ENCODE assay signal across 9 cellular contexts in the genomic region with DNA sequence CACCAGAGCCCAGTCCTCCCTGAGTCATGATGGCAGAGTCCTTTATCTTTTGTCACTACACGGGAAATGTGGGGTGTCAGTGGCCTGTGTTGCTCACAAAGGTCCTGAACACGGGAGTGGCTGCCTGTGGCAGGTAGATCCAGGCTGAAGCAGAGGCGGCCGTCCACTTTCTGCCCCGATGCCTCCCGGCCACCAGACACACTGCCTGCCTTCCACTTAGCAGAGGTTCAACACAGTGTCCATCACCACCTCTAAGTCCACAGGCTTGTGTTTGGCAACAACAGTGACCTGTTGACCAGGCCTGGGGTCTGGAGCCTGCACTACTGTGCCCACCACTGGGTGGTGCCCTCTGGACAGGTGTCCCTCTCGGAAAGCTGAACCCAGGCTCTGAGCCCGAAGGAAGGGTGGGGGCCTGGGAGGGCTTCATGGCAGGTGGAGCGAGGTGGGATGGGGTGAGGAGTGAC. TPM values are rescaled to one million over a fixed set of nuclear protein-coding genes. Genes with fewer than 3 reads are reported as not detected.
A peak's percentile ranks its signal among the peaks of the same experiment; 100 is the strongest.
DNase-seq lines count a peak whose midpoint lies in the region; ATAC-seq, FAIRE-seq and TF ChIP-seq lines count a peak whose summit lies in the region.
"Had no signal": no experiment of that assay in that cellular context is flagged by ENCODE, and none has a peak within 500 bp of the region (broad histone marks: within the 10 kb centered on the region; RNA-seq: fewer than 3 reads in every experiment).

No MANE protein-coding gene starts in this region.

- H2AFZ ChIP-seq in GM23338 = no peak overlapping the region
- H2AFZ ChIP-seq in astrocyte (ENCODE audit: low read depth, low read length) = no peak overlapping the region

- H3K9ac ChIP-seq in astrocyte (ENCODE audit: low read length) = no peak overlapping the region

- no peaks in the 10 kb centered on the region for H3F3A ChIP-seq in GM23338 (replicated peaks; ENCODE audit: low read depth)

- H3K27ac Mint-ChIP-seq in GM23338 (no peak overlapping the region), astrocyte (ENCODE audit: unreplicated experiment) (peak overlapping the region; percentile 34)
- no peak overlapping the region for H3K27ac Mint-ChIP-seq in stimulated activated naive B cell treated with anti-CD40 and anti-IgM and Interleukin-4, amounts not matched to agents 10 μg/mL and 1 μg/mL and 100 μg/mL, for 72 hours

- H3K36me3 ChIP-seq in GM23338 (ENCODE audit: insufficient read depth) (no peaks in the 10 kb centered on the region), astrocyte (ENCODE audit: insufficient read depth, low read length) (no peaks in the 10 kb centered on the region), kidney epithelial cell (ENCODE audit: control insufficient read depth, insufficient read depth, low read length) (no peaks in the 10 kb centered on the region)

- peak; percentile 82 for ATAC-seq in GM23338
- ATAC-seq in stimulated activated naive B cell treated with anti-CD40 and anti-IgM and Interleukin-4, amounts not matched to agents 10 μg/mL and 1 μg/mL and 100 μg/mL, for 72 hours (replicated peaks) = no peak

- H3K9me3 ChIP-seq in astrocyte (ENCODE audit: insufficient read depth, low read depth, low read length) = no peaks in the 10 kb centered on the region

- intact Hi-C loops in posterior vena cava (cut with DNase I) = no loop called here

- no peaks in the 10 kb centered on the region for H3K9me2 ChIP-seq in GM23338 (ENCODE audit: insufficient read depth)

- peak; percentile 61 to 86 for TF ChIP-seq CTCF in GM23338 (conservative IDR thresholded peaks at IDR 0.05; ENCODE audit: low read depth in 2 of 2)
- no peak for TF ChIP-seq CTCF in astrocyte (IDR thresholded peaks at IDR 0.05; ENCODE audit: insufficient read depth, low read depth, low read length)
- peak; percentile 46 for TF ChIP-seq CTCF in kidney epithelial cell (IDR thresholded peaks at IDR 0.05; ENCODE audit: insufficient read depth, low read length, poor library complexity, severe bottlenecking)

- H3K36me3 Mint-ChIP-seq in GM23338 (ENCODE audit: low read depth) (no peaks in the 10 kb centered on the region), astrocyte (ENCODE audit: low read depth, unreplicated experiment) (peaks cover 6% of the 10 kb centered on the region)
- H3K36me3 Mint-ChIP-seq in stimulated activated naive B cell treated with anti-CD40 and anti-IgM and Interleukin-4, amounts not matched to agents 10 μg/mL and 1 μg/mL and 100 μg/mL, for 72 hours = peaks cover 0 to 5% of the 10 kb centered on the region in 2 donors

- FAIRE-seq in astrocyte (lab: Jason Lieb, UNC) (no peak), GM12891 (lab: Jason Lieb, UNC) (no peak)

- H3K79me2 ChIP-seq in GM23338 (replicated peaks; ENCODE audit: insufficient read depth) (no peaks in the 10 kb centered on the region), astrocyte (ENCODE audit: insufficient read depth, low read length) (no peaks in the 10 kb centered on the region)

- H3K4me1 ChIP-seq in GM23338 (ENCODE audit: insufficient read depth) = no peaks in the 10 kb centered on the region
- H3K4me1 ChIP-seq in astrocyte (ENCODE audit: insufficient read depth, low read length) = peaks cover 24% of the 10 kb centered on the region

- peak; percentile 1 for DNase-seq in AG08396 (ENCODE audit: low spot score)
- DNase-seq in GM23338 (ENCODE audit: low spot score) = peak; percentile 76
- DNase-seq in astrocyte (ENCODE audit: low read depth) = no peak
- no peak for DNase-seq in kidney epithelial cell (ENCODE audit: low read depth)
- no peak for DNase-seq in GM12891 (ENCODE audit: insufficient read length, low spot score)
- no peak for DNase-seq in NOMO-1 treated with DMSO at 0.1 percent for 48 hours (lab: John Stamatoyannopoulos, UW; ENCODE audit: unreplicated experiment)
- DNase-seq in posterior vena cava (ENCODE audit: low spot score) = no peak
- no peak for DNase-seq in stimulated activated naive B cell treated with anti-CD40 and anti-IgM and Interleukin-4, amounts not matched to agents 10 μg/mL and 1 μg/mL and 100 μg/mL, for 72 hours
- DNase-seq: NCI-H446 had no signal

- H3K9me3 Mint-ChIP-seq in GM23338 (no peaks in the 10 kb centered on the region), astrocyte (ENCODE audit: unreplicated experiment) (no peaks in the 10 kb centered on the region)
- no peaks in the 10 kb centered on the region for H3K9me3 Mint-ChIP-seq in stimulated activated naive B cell treated with anti-CD40 and anti-IgM and Interleukin-4, amounts not matched to agents 10 μg/mL and 1 μg/mL and 100 μg/mL, for 72 hours

- H3K27me3 Mint-ChIP-seq in GM23338 (ENCODE audit: insufficient read depth, low read depth, poor library complexity) = peaks cover 20% of the 10 kb centered on the region
- H3K27me3 Mint-ChIP-seq in astrocyte (ENCODE audit: low read depth, unreplicated experiment) = peaks cover 21% of the 10 kb centered on the region
- H3K27me3 Mint-ChIP-seq in stimulated activated naive B cell treated with anti-CD40 and anti-IgM and Interleukin-4, amounts not matched to agents 10 μg/mL and 1 μg/mL and 100 μg/mL, for 72 hours = peaks cover 6 to 12% of the 10 kb centered on the region in 2 donors

- H3K4me3 Mint-ChIP-seq in GM23338 (no peak overlapping the region), astrocyte (ENCODE audit: unreplicated experiment) (no peak overlapping the region)
- no peak overlapping the region for H3K4me3 Mint-ChIP-seq in stimulated activated naive B cell treated with anti-CD40 and anti-IgM and Interleukin-4, amounts not matched to agents 10 μg/mL and 1 μg/mL and 100 μg/mL, for 72 hours

- H3K4me3 ChIP-seq in GM23338 (no peak overlapping the region), astrocyte (ENCODE audit: insufficient read depth, low read depth, low read length) (no peak overlapping the region), kidney epithelial cell (ENCODE audit: low read depth, low read length) (no peak overlapping the region)

- H4K20me1 ChIP-seq in GM23338 (replicated peaks; ENCODE audit: insufficient read depth) (no peaks in the 10 kb centered on the region; the same call in 1 of the 2 replicates), astrocyte (ENCODE audit: insufficient read depth, low read length) (no peaks in the 10 kb centered on the region)

- no peak for TF ChIP-seq POLR2A in GM12891 (IDR thresholded peaks at IDR 0.05; ENCODE audit: low read depth, low read length)

- H3K4me2 ChIP-seq in GM23338 (no peak overlapping the region), astrocyte (ENCODE audit: low read length) (no peak overlapping the region)

- H3K4me1 Mint-ChIP-seq in GM23338 (no peaks in the 10 kb centered on the region; the same call in 2 of the 3 replicates), astrocyte (ENCODE audit: low read depth, unreplicated experiment) (peaks cover 15% of the 10 kb centered on the region)
- peaks cover 21 to 22% of the 10 kb centered on the region in 2 donors for H3K4me1 Mint-ChIP-seq in stimulated activated naive B cell treated with anti-CD40 and anti-IgM and Interleukin-4, amounts not matched to agents 10 μg/mL and 1 μg/mL and 100 μg/mL, for 72 hours

- H3K27me3 ChIP-seq in GM23338 (ENCODE audit: insufficient read depth) (no peaks in the 10 kb centered on the region), astrocyte (ENCODE audit: insufficient read depth, low read length) (no peaks in the 10 kb centered on the region), kidney epithelial cell (ENCODE audit: control insufficient read depth, insufficient read depth, low read length) (no peaks in the 10 kb centered on the region)

- no peak overlapping the region for H3K27ac ChIP-seq in GM23338 (ENCODE audit: low read depth)
- H3K27ac ChIP-seq in astrocyte (ENCODE audit: low read depth, low read length) = no peak overlapping the region

TF ChIP-seq in GM23338, 12 proteins besides CTCF, POLR2A, EP300 and RAD21 (continues in another document):
- no peak for TF ChIP-seq ZNF114 (CRISPR knock-in tag; IDR thresholded peaks at IDR 0.05)
- no peak for TF ChIP-seq POLR2AphosphoS5 (IDR thresholded peaks at IDR 0.05; ENCODE audit: low read depth)
- no peak for TF ChIP-seq CREB1 (CRISPR knock-in tag; IDR thresholded peaks at IDR 0.05; ENCODE audit: low read depth)
- TF ChIP-seq STAT1 (IDR thresholded peaks at IDR 0.05; ENCODE audit: unreplicated experiment) = no peak
- TF ChIP-seq EZH2phosphoT487 (IDR thresholded peaks at IDR 0.05; ENCODE audit: unreplicated experiment) = no peak
- TF ChIP-seq, protein P1, sequence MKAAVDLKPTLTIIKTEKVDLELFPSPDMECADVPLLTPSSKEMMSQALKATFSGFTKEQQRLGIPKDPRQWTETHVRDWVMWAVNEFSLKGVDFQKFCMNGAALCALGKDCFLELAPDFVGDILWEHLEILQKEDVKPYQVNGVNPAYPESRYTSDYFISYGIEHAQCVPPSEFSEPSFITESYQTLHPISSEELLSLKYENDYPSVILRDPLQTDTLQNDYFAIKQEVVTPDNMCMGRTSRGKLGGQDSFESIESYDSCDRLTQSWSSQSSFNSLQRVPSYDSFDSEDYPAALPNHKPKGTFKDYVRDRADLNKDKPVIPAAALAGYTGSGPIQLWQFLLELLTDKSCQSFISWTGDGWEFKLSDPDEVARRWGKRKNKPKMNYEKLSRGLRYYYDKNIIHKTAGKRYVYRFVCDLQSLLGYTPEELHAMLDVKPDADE (IDR thresholded peaks at IDR 0.05) = no peak
- TF ChIP-seq JUNB (IDR thresholded peaks at IDR 0.05; ENCODE audit: unreplicated experiment) = no peak

TF ChIP-seq in GM12891, 5 proteins besides CTCF, POLR2A, EP300 and RAD21:
- TF ChIP-seq TAF1 (IDR thresholded peaks at IDR 0.05; ENCODE audit: low read depth, low read length) (no peak), POLR2AphosphoS5 (IDR thresholded peaks at IDR 0.05; ENCODE audit: low read depth, low read length) (no peak), PAX5 (IDR thresholded peaks at IDR 0.05; ENCODE audit: insufficient read depth, low read length, severe bottlenecking) (no peak), SPI1 (IDR thresholded peaks at IDR 0.05; ENCODE audit: low read depth, low read length) (no peak), POU2F2 (IDR thresholded peaks at IDR 0.05; ENCODE audit: low read depth, low read length) (no peak)

RNA-seq across cellular contexts. Expression of a gene that starts 49.9 kb away (rescaled TPM):
- total RNA-seq in GM23338 (2014; rRNA removed; shearing (Covaris generic)) = not detected in 2 replicates
- not detected in 2 replicates for polyA plus RNA-seq in GM23338 (2016; fragmentation: Nextera tagmentation; extraction: Ambion mirVana)
- total RNA-seq in astrocyte = 0.18 TPM in 1 of 2 replicates, not detected in the other
- total RNA-seq in kidney epithelial cell = 0.68 TPM in 1 of 2 replicates, not detected in the other
- polyA plus RNA-seq in GM12891 (2012; ENCODE audit: low read depth, missing spikeins) = 0.65 TPM
- total RNA-seq in posterior vena cava = 1 to 10 TPM; 1.2 to 3.5 TPM

Comparison
In these comparisons a context has a peak if more than half of its experiments do, and no peak if none do; other contexts are left out.
1. DNase-seq: peak in AG08396 (single experiment) and GM23338 (single experiment); none in astrocyte (single experiment), kidney epithelial cell (single experiment), GM12891 (single experiment), NOMO-1 treated with DMSO at 0.1 percent for 48 hours (single experiment), posterior vena cava (single experiment) and stimulated activated naive B cell treated with anti-CD40 and anti-IgM and Interleukin-4, amounts not matched to agents 10 μg/mL and 1 μg/mL and 100 μg/mL, for 72 hours (single experiment).